In the genomic region with DNA sequence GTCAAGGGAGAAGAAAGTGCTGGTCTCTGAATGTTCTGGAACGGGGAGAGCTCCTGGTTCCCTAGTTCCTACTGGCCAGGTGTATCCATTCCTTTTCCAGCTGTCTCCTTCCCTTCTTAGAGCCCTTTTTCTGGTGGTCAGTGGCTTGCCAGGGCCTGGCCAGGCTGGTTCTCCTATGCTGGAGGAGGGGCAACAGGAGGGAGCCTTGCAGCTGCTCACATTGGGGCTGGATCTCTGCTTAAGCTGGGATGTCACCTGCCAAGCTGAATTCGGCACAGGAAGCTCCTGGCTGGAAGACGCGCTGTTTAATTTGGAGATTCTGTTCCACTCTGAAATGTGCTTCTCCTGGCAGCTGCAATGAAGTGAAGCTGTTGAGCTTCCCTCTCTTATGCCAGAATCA, we compare ENCODE assay signal across 16 cellular contexts. TPM values are rescaled to one million over a fixed set of nuclear protein-coding genes. Genes with fewer than 3 reads are reported as not detected.
"Had no signal": no experiment of that assay in that cellular context is flagged by ENCODE, and none has a peak within 500 bp of the region (broad histone marks: within the 10 kb centered on the region; RNA-seq: fewer than 3 reads in every experiment).

No MANE protein-coding gene starts in this region.

- H3K27ac ChIP-seq: foreskin keratinocyte, ovary, psoas muscle, right lobe of liver had no signal

- H3K36me3 Mint-ChIP-seq: naive thymus-derived CD4-positive, alpha-beta T cell; type B pancreatic cell had no signal

- H3K4me1 ChIP-seq: foreskin keratinocyte, right lobe of liver had no signal

- H3K36me3 ChIP-seq: ovary, right lobe of liver had no signal

- H3K27ac Mint-ChIP-seq: dendritic cell treated with granulocyte-macrophage colony-stimulating factor and Interleukin-4, amounts not matched to agents 40 ng/mL and 50 ng/mL, for 4 days; naive thymus-derived CD4-positive, alpha-beta T cell; type B pancreatic cell had no signal

- DNase-seq: erythroblast; foreskin keratinocyte; left colon; left ventricle myocardium superior; mesendoderm; naive thymus-derived CD4-positive, alpha-beta T cell; ovary; psoas muscle; retina; right lobe of liver; stimulated activated CD4-positive, alpha-beta T cell treated with anti-CD3 and anti-CD28 coated beads, Interleukin-12 subunit alpha, Interleukin-12 subunit beta, amount 100 ng/mL, for 4 hours; stimulated activated naive CD4-positive, alpha-beta T cell treated with Interleukin-2 at 50 U/mL for 16 hours had no signal

- ATAC-seq: foreskin keratinocyte; left colon; left ventricle myocardium superior; naive thymus-derived CD4-positive, alpha-beta T cell; right lobe of liver had no signal

- H3K9me3 Mint-ChIP-seq: dendritic cell treated with granulocyte-macrophage colony-stimulating factor and Interleukin-4, amounts not matched to agents 40 ng/mL and 50 ng/mL, for 4 days; type B pancreatic cell had no signal

- H3K4me3 ChIP-seq: lung, ovary, psoas muscle, right lobe of liver had no signal

- H3K9me3 ChIP-seq: ovary, psoas muscle, right lobe of liver had no signal

- H3K4me1 Mint-ChIP-seq: naive thymus-derived CD4-positive, alpha-beta T cell had no signal

- H3K4me3 Mint-ChIP-seq: dendritic cell treated with granulocyte-macrophage colony-stimulating factor and Interleukin-4, amounts not matched to agents 40 ng/mL and 50 ng/mL, for 4 days; naive thymus-derived CD4-positive, alpha-beta T cell; type B pancreatic cell had no signal

- H3K27me3 ChIP-seq: foreskin keratinocyte, ovary, right lobe of liver had no signal

RNA-seq across cellular contexts. Expression of gene POU3F1, which starts 56.0 kb away (rescaled TPM):
- total RNA-seq: endothelial cell of umbilical vein, left colon, left ventricle myocardium superior had no signal
- polyA plus RNA-seq: endothelial cell of umbilical vein; naive thymus-derived CD4-positive, alpha-beta T cell had no signal
